13 cellular contexts compared by ENCODE assay signal in genomic region chr5:58542709-58543108, GRCh38. TPM values are rescaled to one million over a fixed set of nuclear protein-coding genes. Genes with fewer than 3 reads are reported as not detected.
"Had no signal": no experiment of that assay in that cellular context is flagged by ENCODE, and none has a peak within 500 bp of the region (broad histone marks: within the 10 kb centered on the region; RNA-seq: fewer than 3 reads in every experiment).

No MANE protein-coding gene starts in this region.

- H3K4me1 ChIP-seq: esophagus muscularis mucosa, right atrium auricular region, transverse colon had no signal

- H3K4me3 ChIP-seq: esophagus muscularis mucosa, right atrium auricular region, skin epidermis, transverse colon had no signal

- H3K27me3 ChIP-seq: esophagus muscularis mucosa, right atrium auricular region, transverse colon had no signal

- ATAC-seq: activated T-cell treated with anti-CD3 and anti-CD28 coated beads, Interleukin-2, amount 50 U/mL, for 72 hours; naive thymus-derived CD8-positive, alpha-beta T cell had no signal

- H3K9me3 ChIP-seq: right atrium auricular region, transverse colon had no signal

- H3K36me3 ChIP-seq: esophagus muscularis mucosa, right atrium auricular region, transverse colon had no signal

- DNase-seq: activated CD4-positive, alpha-beta T cell treated with anti-CD3 and anti-CD28 coated beads, Interleukin-2, amount 10 ng/mL, durations not matched to agents 7 days and 5 days; activated CD8-positive, alpha-beta memory T cell treated with anti-CD3 and anti-CD28 coated beads, Interleukin-2, amount 50 U/mL, for 48 hours; activated gamma-delta T cell; activated T-cell treated with anti-CD3 and anti-CD28 coated beads, Interleukin-2, amount 50 U/mL, for 72 hours; amniotic stem cell; naive thymus-derived CD8-positive, alpha-beta T cell; stimulated activated CD4-positive, alpha-beta T cell treated with anti-CD3 and anti-CD28 coated beads, Interleukin-4, amount 100 ng/mL, for 24 hours; stimulated activated naive CD4-positive, alpha-beta T cell treated with Interleukin-2 at 50 U/mL for 16 hours; transverse colon had no signal

- H3K27ac ChIP-seq: esophagus muscularis mucosa, right atrium auricular region, skin epidermis, transverse colon had no signal

RNA-seq across cellular contexts. Expression of gene RAB3C, which starts 40.2 kb away (rescaled TPM):
- total RNA-seq: activated CD4-positive, alpha-beta T cell treated with anti-CD3 and anti-CD28 coated beads, Interleukin-2, amount 10 ng/mL, durations not matched to agents 7 days and 5 days; activated T-cell treated with anti-CD3 and anti-CD28 coated beads, Interleukin-2, amount 50 U/mL, for 72 hours; naive thymus-derived CD8-positive, alpha-beta T cell had no signal
- polyA plus RNA-seq: naive thymus-derived CD8-positive, alpha-beta T cell had no signal

RNA-seq across cellular contexts. Expression of gene GAPT, which starts 51.5 kb away (rescaled TPM):
- total RNA-seq: activated CD4-positive, alpha-beta T cell treated with anti-CD3 and anti-CD28 coated beads, Interleukin-2, amount 10 ng/mL, durations not matched to agents 7 days and 5 days; activated T-cell treated with anti-CD3 and anti-CD28 coated beads, Interleukin-2, amount 50 U/mL, for 72 hours; progenitor cell of endocrine pancreas had no signal
